Comparison of ENCODE assay signal across 11 cellular contexts in the genomic region with DNA sequence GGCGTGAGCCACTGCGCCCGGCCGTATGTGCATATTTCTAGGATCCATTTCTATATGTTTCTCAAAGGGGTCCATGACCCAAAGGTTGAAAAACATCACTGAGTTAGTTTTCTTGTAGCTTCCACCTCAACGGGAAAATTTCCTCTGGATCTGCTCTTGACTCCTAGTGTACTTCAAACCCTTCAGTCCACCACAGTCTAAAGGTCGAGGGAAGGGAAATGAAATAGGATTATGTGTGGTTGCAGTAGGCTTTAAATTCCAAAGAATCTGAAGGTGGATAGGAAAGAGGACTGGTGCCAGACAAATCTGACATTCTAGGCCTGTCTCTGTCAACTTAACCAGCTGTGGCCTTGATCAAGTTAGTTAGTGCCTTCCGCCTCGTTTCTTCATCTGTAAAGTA. TPM values are rescaled to one million over a fixed set of nuclear protein-coding genes. Genes with fewer than 3 reads are reported as not detected.
"Had no signal": no experiment of that assay in that cellular context is flagged by ENCODE, and none has a peak within 500 bp of the region (broad histone marks: within the 10 kb centered on the region; RNA-seq: fewer than 3 reads in every experiment).

No MANE protein-coding gene starts in this region.

- H3K4me3 Mint-ChIP-seq: activated CD4-positive, alpha-beta T cell treated with anti-CD3 and anti-CD28 coated beads, Interleukin-2, amount 10 ng/mL, durations not matched to agents 7 days and 5 days; activated naive CD4-positive, alpha-beta T cell treated with anti-CD3 and anti-CD28 coated beads for 36 hours; endodermal cell had no signal

- H3K27me3 Mint-ChIP-seq: activated CD4-positive, alpha-beta T cell treated with anti-CD3 and anti-CD28 coated beads, Interleukin-2, amount 10 ng/mL, durations not matched to agents 7 days and 5 days; stimulated activated memory B cell treated with anti-CD40 and anti-IgM and Interleukin-4, amounts not matched to agents 10 μg/mL and 1 μg/mL and 100 μg/mL, for 72 hours had no signal

- ATAC-seq: stimulated activated memory B cell treated with anti-CD40 and anti-IgM and Interleukin-4, amounts not matched to agents 10 μg/mL and 1 μg/mL and 100 μg/mL, for 72 hours had no signal

- H3K9me3 ChIP-seq: testis, upper lobe of right lung had no signal

- DNase-seq: cortex of kidney, upper lobe of right lung had no signal

- H3K4me3 ChIP-seq: skin epidermis, testis, upper lobe of right lung had no signal

- H3K9me3 Mint-ChIP-seq: activated CD4-positive, alpha-beta T cell treated with anti-CD3 and anti-CD28 coated beads, Interleukin-2, amount 10 ng/mL, durations not matched to agents 7 days and 5 days; activated naive CD4-positive, alpha-beta T cell treated with anti-CD3 and anti-CD28 coated beads for 36 hours; activated naive CD8-positive, alpha-beta T cell treated with anti-CD3 and anti-CD28 coated beads, Interleukin-2, amount 50 U/mL, for 24 hours; mesothelial cell of epicardium; naive thymus-derived CD8-positive, alpha-beta T cell; stimulated activated memory B cell treated with anti-CD40 and anti-IgM and Interleukin-4, amounts not matched to agents 10 μg/mL and 1 μg/mL and 100 μg/mL, for 72 hours had no signal

- H3K27ac ChIP-seq: testis, upper lobe of right lung had no signal

- H3K27ac Mint-ChIP-seq: endodermal cell; mesothelial cell of epicardium; stimulated activated memory B cell treated with anti-CD40 and anti-IgM and Interleukin-4, amounts not matched to agents 10 μg/mL and 1 μg/mL and 100 μg/mL, for 72 hours had no signal

- H3K27me3 ChIP-seq: testis, upper lobe of right lung had no signal

RNA-seq across cellular contexts. Expression of gene PMEL, which starts 29.5 kb away (rescaled TPM):
- total RNA-seq: naive thymus-derived CD8-positive, alpha-beta T cell had no signal
